ENCODE assay signal across 1 cellular context in the genomic region with DNA sequence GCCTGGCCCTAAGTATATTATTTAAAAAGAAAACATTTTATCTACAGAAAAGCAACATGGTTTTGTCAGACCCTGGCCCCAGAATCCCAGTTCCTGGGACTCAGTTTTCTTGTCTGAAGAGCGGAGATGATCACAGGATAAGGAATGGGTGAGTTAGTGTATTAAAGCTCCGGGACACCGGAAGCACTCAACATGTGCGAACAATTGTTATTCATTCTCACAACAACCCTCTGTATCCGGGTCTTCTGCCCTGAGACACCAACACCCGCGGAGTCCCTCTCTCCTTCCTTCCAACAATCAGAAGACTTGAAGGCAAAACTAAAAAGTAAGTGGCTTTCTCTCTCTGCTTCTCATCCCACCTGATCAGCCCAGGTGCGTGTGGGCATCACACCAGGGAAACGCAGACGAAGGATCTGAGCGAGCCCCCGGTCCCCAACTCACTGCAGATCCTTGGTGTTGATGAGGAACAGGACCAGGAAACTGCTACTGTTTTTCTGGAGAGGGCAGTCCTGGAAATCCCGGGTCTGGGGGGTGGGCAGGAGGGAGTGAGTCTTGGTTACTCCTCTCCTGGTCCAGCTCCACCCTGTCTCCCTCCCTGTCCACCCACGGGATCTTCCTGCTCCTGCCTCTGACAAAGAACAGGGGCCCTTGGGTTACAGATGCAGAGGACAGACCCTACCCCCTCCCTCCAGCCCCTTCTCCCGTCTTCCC.
TF ChIP-seq lines count a peak whose summit lies in the region.

No MANE protein-coding gene starts in this region.

TF ChIP-seq in HCT116, 20 proteins besides CTCF, POLR2A, EP300 and RAD21:
- no peak for TF ChIP-seq ZFX (IDR thresholded peaks at IDR 0.05)
- no peak for TF ChIP-seq REST (IDR thresholded peaks at IDR 0.05; ENCODE audit: low read depth)
- TF ChIP-seq POLR2AphosphoS5 (IDR thresholded peaks at IDR 0.05; ENCODE audit: low read depth, low read length): no peak
- TF ChIP-seq, protein P1, sequence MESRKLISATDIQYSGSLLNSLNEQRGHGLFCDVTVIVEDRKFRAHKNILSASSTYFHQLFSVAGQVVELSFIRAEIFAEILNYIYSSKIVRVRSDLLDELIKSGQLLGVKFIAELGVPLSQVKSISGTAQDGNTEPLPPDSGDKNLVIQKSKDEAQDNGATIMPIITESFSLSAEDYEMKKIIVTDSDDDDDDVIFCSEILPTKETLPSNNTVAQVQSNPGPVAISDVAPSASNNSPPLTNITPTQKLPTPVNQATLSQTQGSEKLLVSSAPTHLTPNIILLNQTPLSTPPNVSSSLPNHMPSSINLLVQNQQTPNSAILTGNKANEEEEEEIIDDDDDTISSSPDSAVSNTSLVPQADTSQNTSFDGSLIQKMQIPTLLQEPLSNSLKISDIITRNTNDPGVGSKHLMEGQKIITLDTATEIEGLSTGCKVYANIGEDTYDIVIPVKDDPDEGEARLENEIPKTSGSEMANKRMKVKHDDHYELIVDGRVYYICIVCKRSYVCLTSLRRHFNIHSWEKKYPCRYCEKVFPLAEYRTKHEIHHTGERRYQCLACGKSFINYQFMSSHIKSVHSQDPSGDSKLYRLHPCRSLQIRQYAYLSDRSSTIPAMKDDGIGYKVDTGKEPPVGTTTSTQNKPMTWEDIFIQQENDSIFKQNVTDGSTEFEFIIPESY (IDR thresholded peaks at IDR 0.05; ENCODE audit: extremely low read depth, insufficient replicate concordance, low read length): no peak
